Comparison of ENCODE assay signal across 8 cellular contexts in genomic region chr3:43995929-43996378, GRCh38.
DNase-seq lines count a peak whose midpoint lies in the region; ATAC-seq and TF ChIP-seq lines count a peak whose summit lies in the region.

No MANE protein-coding gene starts in this region.

- H3K27ac Mint-ChIP-seq in chondrocyte (ENCODE audit: unreplicated experiment) = no peak overlapping the region
- H3K27ac Mint-ChIP-seq in osteocyte (ENCODE audit: unreplicated experiment) = peak overlapping the region; percentile 52

- intact Hi-C loops in head of caudate nucleus (cut with DNase I) = loop anchor here (5.0 kb wide), 1 partner anchor 139 kb away; no protein-coding TSS in a partner anchor

- peaks cover 32% of the 10 kb centered on the region for H3K4me1 ChIP-seq in DOHH2 (ENCODE audit: control insufficient read depth, low read length)

- H3K9me3 Mint-ChIP-seq in chondrocyte (ENCODE audit: low read depth) (peaks cover 17% of the 10 kb centered on the region), osteocyte (ENCODE audit: unreplicated experiment) (peaks cover 8% of the 10 kb centered on the region)

- H3K4me1 Mint-ChIP-seq in chondrocyte (ENCODE audit: low read depth) (peaks cover 49% of the 10 kb centered on the region), osteocyte (ENCODE audit: unreplicated experiment) (peaks cover 48% of the 10 kb centered on the region)

- H3K27ac ChIP-seq in DOHH2 (ENCODE audit: low read depth, low read length) = peak overlapping the region; percentile 81

- no peaks in the 10 kb centered on the region for H3K9me2 ChIP-seq in DOHH2 (replicated peaks; ENCODE audit: control insufficient read depth, low read length)

- H3K36me3 ChIP-seq in DOHH2 (ENCODE audit: control insufficient read depth, low read length) = peaks cover 13% of the 10 kb centered on the region

- no peak for ATAC-seq in HG02852 (IDR thresholded peaks at IDR 0.05; ENCODE audit: unreplicated experiment)

- peak; percentile 13 for DNase-seq in NCI-H510A (lab: John Stamatoyannopoulos, UW)
- DNase-seq in chondrocyte (ENCODE audit: low spot score) = no peak
- no peak for DNase-seq in osteocyte (ENCODE audit: extremely low spot score, unreplicated experiment)
- DNase-seq in NCI-H146 (lab: John Stamatoyannopoulos, UW) = no peak
- DNase-seq in head of caudate nucleus = no peak
- no peak for DNase-seq in occipital lobe (lab: John Stamatoyannopoulos, UW)

- no peaks in the 10 kb centered on the region for H3K27me3 ChIP-seq in DOHH2 (ENCODE audit: control insufficient read depth, low read length)

- H3K4me3 ChIP-seq in DOHH2 (ENCODE audit: low read length) = peak overlapping the region; percentile 80

- peaks cover 5% of the 10 kb centered on the region; the same call in 1 of the 2 replicates for H4K20me1 ChIP-seq in DOHH2 (ENCODE audit: control insufficient read depth, insufficient read depth, low read depth, low read length)

- peak overlapping the region; percentile 77 for H3K4me3 Mint-ChIP-seq in chondrocyte (ENCODE audit: unreplicated experiment)
- H3K4me3 Mint-ChIP-seq in osteocyte (ENCODE audit: unreplicated experiment) = peak overlapping the region; percentile 85

- peaks cover 21% of the 10 kb centered on the region for H3F3A ChIP-seq in DOHH2 (ENCODE audit: control insufficient read depth, insufficient read depth)

- H3K79me2 ChIP-seq in DOHH2 (ENCODE audit: control insufficient read depth, low read length) = peaks cover 57% of the 10 kb centered on the region

- no peak for TF ChIP-seq CTCF in DOHH2 (IDR thresholded peaks at IDR 0.05; ENCODE audit: low read depth, low read length, poor library complexity, severe bottlenecking)
- TF ChIP-seq CTCF in chondrocyte (IDR thresholded peaks at IDR 0.05) = no peak
- no peak for TF ChIP-seq CTCF in osteocyte (IDR thresholded peaks at IDR 0.05)

- H3K27me3 Mint-ChIP-seq in chondrocyte (ENCODE audit: low read depth) = peaks cover 53% of the 10 kb centered on the region
- H3K27me3 Mint-ChIP-seq in osteocyte (ENCODE audit: unreplicated experiment) = peaks cover 64% of the 10 kb centered on the region

- H3K9me3 ChIP-seq in DOHH2 (ENCODE audit: control insufficient read depth, insufficient read depth, low read length) = peaks cover 3% of the 10 kb centered on the region; the same call in 1 of the 2 replicates

- H3K4me2 ChIP-seq in DOHH2 (ENCODE audit: low read length) = peak overlapping the region; percentile 79

- H3K36me3 Mint-ChIP-seq in chondrocyte (ENCODE audit: low read depth) = peaks cover 6% of the 10 kb centered on the region
- H3K36me3 Mint-ChIP-seq in osteocyte (ENCODE audit: unreplicated experiment) = peaks cover 4% of the 10 kb centered on the region
